In genomic region chr2:131389657-131390056, GRCh38 we compare ENCODE assay signal across 39 cellular contexts. TPM values are rescaled to one million over a fixed set of nuclear protein-coding genes. Genes with fewer than 3 reads are reported as not detected.
"Had no signal": no experiment of that assay in that cellular context is flagged by ENCODE, and none has a peak within 500 bp of the region (broad histone marks: within the 10 kb centered on the region; RNA-seq: fewer than 3 reads in every experiment).

No MANE protein-coding gene starts in this region.

- H3K27me3 ChIP-seq: adrenal gland, ascending aorta, body of pancreas, brain microvascular endothelial cell had no signal

- H3K9me3 ChIP-seq: adrenal gland, ascending aorta, body of pancreas, breast epithelium had no signal

- H3K36me3 Mint-ChIP-seq: activated naive CD4-positive, alpha-beta T cell treated with anti-CD3 and anti-CD28 coated beads, Interleukin-2, amount 10 ng/mL, durations not matched to agents 7 days and 5 days; activated naive CD4-positive, alpha-beta T cell treated with anti-CD3 and anti-CD28 coated beads, Interleukin-2, amount 50 U/mL, for 24 hours; activated naive CD4-positive, alpha-beta T cell treated with anti-CD3 and anti-CD28 coated beads, Interleukin-2, amount 50 U/mL, for 72 hours; activated naive CD8-positive, alpha-beta T cell; activated naive CD8-positive, alpha-beta T cell treated with anti-CD3 and anti-CD28 coated beads for 36 hours; activated naive CD8-positive, alpha-beta T cell treated with anti-CD3 and anti-CD28 coated beads, Interleukin-2, amount 10 ng/mL, durations not matched to agents 7 days and 5 days; brain had no signal

- H3K36me3 ChIP-seq: adrenal gland, ascending aorta, brain microvascular endothelial cell, breast epithelium, cardiac muscle cell had no signal

- ATAC-seq: activated naive CD4-positive, alpha-beta T cell treated with anti-CD3 and anti-CD28 coated beads, Interleukin-2, amount 50 U/mL, for 72 hours; activated naive CD8-positive, alpha-beta T cell treated with anti-CD3 and anti-CD28 coated beads, Interleukin-2, amount 50 U/mL, for 24 hours; activated T-cell treated with anti-CD3 and anti-CD28 coated beads, Interleukin-2, amount 50 U/mL, for 4 hours; activated T-cell treated with anti-CD3 and anti-CD28 coated beads, Interleukin-2, amount 50 U/mL, for 72 hours; activated T-helper 17 cell treated with anti-CD3 and anti-CD28 coated beads, Interleukin-2, amount 50 U/mL, for 72 hours; body of pancreas had no signal

- H3K4me1 ChIP-seq: adrenal gland, ascending aorta, breast epithelium had no signal

- H3K9me3 Mint-ChIP-seq: activated naive CD4-positive, alpha-beta T cell treated with anti-CD3 and anti-CD28 coated beads for 36 hours; activated naive CD4-positive, alpha-beta T cell treated with anti-CD3 and anti-CD28 coated beads, Interleukin-2, amount 10 ng/mL, durations not matched to agents 7 days and 5 days; activated naive CD4-positive, alpha-beta T cell treated with anti-CD3 and anti-CD28 coated beads, Interleukin-2, amount 50 U/mL, for 24 hours; activated naive CD4-positive, alpha-beta T cell treated with anti-CD3 and anti-CD28 coated beads, Interleukin-2, amount 50 U/mL, for 72 hours; activated naive CD8-positive, alpha-beta T cell treated with anti-CD3 and anti-CD28 coated beads for 36 hours; activated naive CD8-positive, alpha-beta T cell treated with anti-CD3 and anti-CD28 coated beads, Interleukin-2, amount 10 ng/mL, durations not matched to agents 7 days and 5 days; activated naive CD8-positive, alpha-beta T cell treated with anti-CD3 and anti-CD28 coated beads, Interleukin-2, amount 50 U/mL, for 24 hours; activated T-cell treated with anti-CD3 and anti-CD28 coated beads, Interleukin-2, amount 50 U/mL, for 24 hours; activated T-cell treated with anti-CD3 and anti-CD28 coated beads, Interleukin-2, amount 50 U/mL, for 4 hours; activated T-cell treated with anti-CD3 and anti-CD28 coated beads, Interleukin-2, amount 50 U/mL, for 72 hours; activated T-helper 1 cell treated with anti-CD3 and anti-CD28 coated beads, Interleukin-12 subunit alpha, Interleukin-12 subunit beta, Interleukin-2, Interleukin-4 antibody, amounts not matched to agents 30 ng/mL and 10 ng/mL and 1 ng/mL, durations not matched to agents 14 hours and 24 hours and 36 hours; activated T-helper 17 cell treated with anti-CD3 and anti-CD28 coated beads, Interleukin-2, amount 50 U/mL, for 72 hours; activated T-helper 2 cell treated with anti-CD3 and anti-CD28 coated beads, Interferon-gamma antibody, Interleukin-2, Interleukin-4, amounts not matched to agents 10 μg/mL and 5 μg/mL and 100 μg/mL, durations not matched to agents 14 hours and 24 hours and 36 hours; central memory CD8-positive, alpha-beta T cell had no signal

- H3K27ac Mint-ChIP-seq: activated naive CD4-positive, alpha-beta T cell treated with anti-CD3 and anti-CD28 coated beads for 36 hours; activated naive CD4-positive, alpha-beta T cell treated with anti-CD3 and anti-CD28 coated beads, Interleukin-2, amount 10 ng/mL, durations not matched to agents 7 days and 5 days; activated naive CD4-positive, alpha-beta T cell treated with anti-CD3 and anti-CD28 coated beads, Interleukin-2, amount 50 U/mL, for 24 hours; activated naive CD8-positive, alpha-beta T cell; activated naive CD8-positive, alpha-beta T cell treated with anti-CD3 and anti-CD28 coated beads for 36 hours; activated naive CD8-positive, alpha-beta T cell treated with anti-CD3 and anti-CD28 coated beads, Interleukin-2, amount 10 ng/mL, durations not matched to agents 7 days and 5 days; activated naive CD8-positive, alpha-beta T cell treated with anti-CD3 and anti-CD28 coated beads, Interleukin-2, amount 50 U/mL, for 24 hours; activated T-cell treated with anti-CD3 and anti-CD28 coated beads, Interleukin-2, amount 50 U/mL, for 24 hours; activated T-cell treated with anti-CD3 and anti-CD28 coated beads, Interleukin-2, amount 50 U/mL, for 72 hours; activated T-helper 1 cell treated with anti-CD3 and anti-CD28 coated beads, Interleukin-12 subunit alpha, Interleukin-12 subunit beta, Interleukin-2, Interleukin-4 antibody, amounts not matched to agents 30 ng/mL and 10 ng/mL and 1 ng/mL, durations not matched to agents 14 hours and 24 hours and 36 hours; activated T-helper 17 cell treated with anti-CD3 and anti-CD28 coated beads, Interleukin-2, amount 50 U/mL, for 72 hours; activated T-helper 2 cell treated with anti-CD3 and anti-CD28 coated beads, Interferon-gamma antibody, Interleukin-2, Interleukin-4, amounts not matched to agents 10 μg/mL and 5 μg/mL and 100 μg/mL, durations not matched to agents 14 hours and 24 hours and 36 hours; brain had no signal

- H3K27ac ChIP-seq: adrenal gland, ascending aorta, body of pancreas, brain microvascular endothelial cell, breast epithelium, cardiac muscle cell had no signal

- DNase-seq: activated effector memory CD4-positive, alpha-beta T cell treated with anti-CD3 and anti-CD28 coated beads, Interleukin-2, amount 50 U/mL, for 16 hours; activated effector memory CD4-positive, alpha-beta T cell treated with Interleukin-2 at 50 U/mL for 16 hours; activated gamma-delta T cell; activated gamma-delta T cell treated with Interleukin-2 at 50 U/mL for 16 hours; activated naive CD4-positive, alpha-beta T cell; activated naive CD4-positive, alpha-beta T cell treated with anti-CD3 and anti-CD28 coated beads for 36 hours; activated naive CD4-positive, alpha-beta T cell treated with anti-CD3 and anti-CD28 coated beads, Interleukin-2, amount 10 ng/mL, durations not matched to agents 7 days and 5 days; activated naive CD4-positive, alpha-beta T cell treated with anti-CD3 and anti-CD28 coated beads, Interleukin-2, amount 50 U/mL, for 16 hours; activated naive CD4-positive, alpha-beta T cell treated with Interleukin-2 at 50 U/mL for 16 hours; activated naive CD8-positive, alpha-beta T cell treated with anti-CD3 and anti-CD28 coated beads for 36 hours; activated naive CD8-positive, alpha-beta T cell treated with anti-CD3 and anti-CD28 coated beads, Interleukin-2, amount 10 ng/mL, durations not matched to agents 7 days and 5 days; activated naive CD8-positive, alpha-beta T cell treated with anti-CD3 and anti-CD28 coated beads, Interleukin-2, amount 50 U/mL, for 24 hours; activated T-cell treated with anti-CD3 and anti-CD28 coated beads, Interleukin-2, amount 50 U/mL, for 1 hour; activated T-cell treated with anti-CD3 and anti-CD28 coated beads, Interleukin-2, amount 50 U/mL, for 24 hours; activated T-cell treated with anti-CD3 and anti-CD28 coated beads, Interleukin-2, amount 50 U/mL, for 4 hours; activated T-cell treated with anti-CD3 and anti-CD28 coated beads, Interleukin-2, amount 50 U/mL, for 48 hours; activated T-cell treated with anti-CD3 and anti-CD28 coated beads, Interleukin-2, amount 50 U/mL, for 72 hours; adrenal gland; amniotic stem cell; amygdala; anterior cingulate cortex; aorta; body of pancreas; brain microvascular endothelial cell; caudate nucleus; central memory CD4-positive, alpha-beta T cell; cerebellar nuclear complex had no signal

- H3K4me3 ChIP-seq: adrenal gland, ascending aorta, body of pancreas, breast epithelium, cardiac muscle cell had no signal

- H3K4me1 Mint-ChIP-seq: activated naive CD4-positive, alpha-beta T cell treated with anti-CD3 and anti-CD28 coated beads, Interleukin-2, amount 50 U/mL, for 24 hours; activated naive CD8-positive, alpha-beta T cell treated with anti-CD3 and anti-CD28 coated beads for 36 hours; activated naive CD8-positive, alpha-beta T cell treated with anti-CD3 and anti-CD28 coated beads, Interleukin-2, amount 10 ng/mL, durations not matched to agents 7 days and 5 days; activated naive CD8-positive, alpha-beta T cell treated with anti-CD3 and anti-CD28 coated beads, Interleukin-2, amount 50 U/mL, for 24 hours; activated T-helper 17 cell treated with anti-CD3 and anti-CD28 coated beads, Interleukin-2, amount 50 U/mL, for 72 hours; brain; central memory CD8-positive, alpha-beta T cell had no signal

- H3K4me3 Mint-ChIP-seq: activated naive CD4-positive, alpha-beta T cell treated with anti-CD3 and anti-CD28 coated beads for 36 hours; activated naive CD4-positive, alpha-beta T cell treated with anti-CD3 and anti-CD28 coated beads, Interleukin-2, amount 10 ng/mL, durations not matched to agents 7 days and 5 days; activated naive CD4-positive, alpha-beta T cell treated with anti-CD3 and anti-CD28 coated beads, Interleukin-2, amount 50 U/mL, for 24 hours; activated naive CD8-positive, alpha-beta T cell; activated naive CD8-positive, alpha-beta T cell treated with anti-CD3 and anti-CD28 coated beads for 36 hours; activated naive CD8-positive, alpha-beta T cell treated with anti-CD3 and anti-CD28 coated beads, Interleukin-2, amount 10 ng/mL, durations not matched to agents 7 days and 5 days; activated naive CD8-positive, alpha-beta T cell treated with anti-CD3 and anti-CD28 coated beads, Interleukin-2, amount 50 U/mL, for 24 hours; activated T-cell treated with anti-CD3 and anti-CD28 coated beads, Interleukin-2, amount 50 U/mL, for 24 hours; activated T-cell treated with anti-CD3 and anti-CD28 coated beads, Interleukin-2, amount 50 U/mL, for 4 hours; activated T-cell treated with anti-CD3 and anti-CD28 coated beads, Interleukin-2, amount 50 U/mL, for 72 hours; activated T-helper 1 cell treated with anti-CD3 and anti-CD28 coated beads, Interleukin-12 subunit alpha, Interleukin-12 subunit beta, Interleukin-2, Interleukin-4 antibody, amounts not matched to agents 30 ng/mL and 10 ng/mL and 1 ng/mL, durations not matched to agents 14 hours and 24 hours and 36 hours; activated T-helper 17 cell treated with anti-CD3 and anti-CD28 coated beads, Interleukin-2, amount 50 U/mL, for 72 hours; brain; central memory CD8-positive, alpha-beta T cell had no signal

RNA-seq across cellular contexts. Expression of gene RAB6D, which starts 25.7 kb away (rescaled TPM):
- total RNA-seq: activated naive CD4-positive, alpha-beta T cell treated with anti-CD3 and anti-CD28 coated beads for 36 hours; activated naive CD4-positive, alpha-beta T cell treated with anti-CD3 and anti-CD28 coated beads, Interleukin-2, amount 50 U/mL, for 72 hours; activated naive CD8-positive, alpha-beta T cell treated with anti-CD3 and anti-CD28 coated beads for 36 hours; activated naive CD8-positive, alpha-beta T cell treated with anti-CD3 and anti-CD28 coated beads, Interleukin-2, amount 10 ng/mL, durations not matched to agents 7 days and 5 days; activated T-helper 1 cell treated with anti-CD3 and anti-CD28 coated beads, Interleukin-12 subunit alpha, Interleukin-12 subunit beta, Interleukin-2, Interleukin-4 antibody, amounts not matched to agents 30 ng/mL and 10 ng/mL and 1 ng/mL, durations not matched to agents 14 hours and 24 hours and 36 hours; activated T-helper 17 cell treated with anti-CD3 and anti-CD28 coated beads, Interleukin-2, amount 50 U/mL, for 72 hours; aorta; ascending aorta; breast epithelium; bronchial epithelial cell; cardiac muscle cell had no signal
- polyA plus RNA-seq: aorta had no signal
